In genomic region chr6:87837876-87838275, GRCh38 we compare ENCODE assay signal across 10 cellular contexts.
"Had no signal": no experiment of that assay in that cellular context is flagged by ENCODE, and none has a peak within 500 bp of the region (broad histone marks: within the 10 kb centered on the region; RNA-seq: fewer than 3 reads in every experiment).

No MANE protein-coding gene starts in this region.

- H3K4me3 Mint-ChIP-seq: GM23338, IgD-negative memory B cell had no signal

- FAIRE-seq: H1, H54, HepG2 had no signal

- H3K9ac ChIP-seq: KMS-11 had no signal

- ATAC-seq: GM23338, HCT116, HepG2 had no signal

- H3K4me3 ChIP-seq: GM23338, HAP-1 had no signal

- H3K9me3 ChIP-seq: HAP-1 had no signal

- H3K36me3 ChIP-seq: HAP-1 had no signal

- H3K4me1 ChIP-seq: HAP-1 had no signal

- H3K27me3 Mint-ChIP-seq: IgD-negative memory B cell had no signal

- H3K9me3 Mint-ChIP-seq: GM23338 had no signal

- H2AFZ ChIP-seq: GM23338 had no signal

- DNase-seq: KBM-7 had no signal

- H3K4me2 ChIP-seq: GM23338, KMS-11 had no signal

- H3K27ac Mint-ChIP-seq: GM23338, IgD-negative memory B cell had no signal

- H3K4me1 Mint-ChIP-seq: GM23338 had no signal

- H3K27ac ChIP-seq: HL-60, KMS-11 had no signal
